Comparison of ENCODE assay signal across 19 cellular contexts in genomic region chr2:182949052-182949451, GRCh38.
DNase-seq lines count a peak whose midpoint lies in the region; ATAC-seq, FAIRE-seq and TF ChIP-seq lines count a peak whose summit lies in the region.
"Had no signal": no experiment of that assay in that cellular context is flagged by ENCODE, and none has a peak within 500 bp of the region (broad histone marks: within the 10 kb centered on the region; RNA-seq: fewer than 3 reads in every experiment).

No MANE protein-coding gene starts in this region.

- peaks cover 65% of the 10 kb centered on the region for H3K36me3 Mint-ChIP-seq in nephron progenitor cell (ENCODE audit: low read depth)
- H3K36me3 Mint-ChIP-seq in glutamatergic neuron (ENCODE audit: unreplicated experiment) = no peaks in the 10 kb centered on the region

- in situ Hi-C loops in K562 (cut with MboI) = no loop called here

- H3K4me3 ChIP-seq in K562 = no peak overlapping the region
- H3K4me3 ChIP-seq: gastroesophageal sphincter, SK-N-MC, upper lobe of right lung had no signal

- BruUV-seq in K562 (replicated peaks; lab: Mats Ljungman, UMichigan) = no TSS peak

- 0 out of 3 replicates have a peak, but pooled peaks cover 2% of the 10 kb centered on the region for H3K79me2 ChIP-seq in K562 (ENCODE audit: control insufficient read depth, insufficient read depth, low read length)

- H2AFZ ChIP-seq in K562 (ENCODE audit: low read depth, low read length) = no peak overlapping the region

- no peaks in the 10 kb centered on the region for H3K9me3 ChIP-seq in K562 (replicated peaks; ENCODE audit: control insufficient read depth, insufficient read depth, low read depth, low read length)
- H3K9me3 ChIP-seq: gastroesophageal sphincter, upper lobe of right lung had no signal

- intact Hi-C loops in K562 (cut with micrococcal nuclease) = no loop called here

- DNase-seq in K562 (ENCODE audit: extremely low read depth in 1 of 4, low spot score in 3 of 4) = peak in 1 of 4 experiments; percentile 14
- no peak for DNase-seq in nephron progenitor cell
- no peak for DNase-seq in NAMALWA (ENCODE audit: low spot score)
- DNase-seq in NCI-H526 (lab: John Stamatoyannopoulos, UW) = no peak
- no peak for DNase-seq in glutamatergic neuron
- DNase-seq: activated CD4-positive, alpha-beta T cell treated with anti-CD3 and anti-CD28 coated beads, Interleukin-2, amount 50 U/mL, for 48 hours; activated gamma-delta T cell; MV-4-11; NCI-H187; NCI-H2227 treated with DMSO at 0.1 percent for 48 hours; stimulated activated CD4-positive, alpha-beta T cell treated with anti-CD3 and anti-CD28 coated beads, Interleukin-12 subunit alpha, Interleukin-12 subunit beta, amount 100 ng/mL, for 4 hours; upper lobe of right lung had no signal

- H3K9me3 Mint-ChIP-seq in nephron progenitor cell = no peaks in the 10 kb centered on the region
- H3K9me3 Mint-ChIP-seq in glutamatergic neuron (ENCODE audit: unreplicated experiment) = no peaks in the 10 kb centered on the region
- H3K9me3 Mint-ChIP-seq: mesothelial cell of epicardium; T-helper 2 cell treated with Interferon-gamma antibody and Interleukin-4, amounts not matched to agents 5 μg/mL and 100 μg/mL, for 36 hours had no signal

- H3K27ac ChIP-seq in K562 (ENCODE audit: extremely low read depth, low read depth, low read length) = peak overlapping the region; percentile 92
- H3K27ac ChIP-seq: gastroesophageal sphincter, SK-N-MC, upper lobe of right lung had no signal

- H3K9me1 ChIP-seq in K562 (ENCODE audit: control insufficient read depth, insufficient read depth, low read length) = no peaks in the 10 kb centered on the region

- no peak for TF ChIP-seq EP300 in K562 (IDR thresholded peaks at IDR 0.05; ENCODE audit: low read length)

- H3K4me1 ChIP-seq in K562 (replicated peaks in 1 of 2; ENCODE audit: control insufficient read depth in 2 of 2, insufficient read depth in 2 of 2, low read length in 2 of 2) = peaks cover 4 to 17% of the 10 kb centered on the region in 2 experiments; a peak in 4 of 5 replicates
- H3K4me1 ChIP-seq: upper lobe of right lung had no signal

- TF ChIP-seq CTCF in K562 (IDR thresholded peaks at IDR 0.05 in 2 of 3, conservative IDR thresholded peaks at IDR 0.05 in 1 of 3; ENCODE audit: insufficient read depth in 2 of 3, low read depth in 1 of 3, low read length in 3 of 3) (no peak), nephron progenitor cell (IDR thresholded peaks at IDR 0.05) (no peak), glutamatergic neuron (IDR thresholded peaks at IDR 0.05; ENCODE audit: partially characterized antibody, unreplicated experiment) (no peak)

- TF ChIP-seq RAD21 in K562 (CRISPR knock-in tag; conservative IDR thresholded peaks at IDR 0.05 in 1 of 2, IDR thresholded peaks at IDR 0.05 in 1 of 2) = no peak

- peaks cover 71% of the 10 kb centered on the region for H3K36me3 ChIP-seq in K562 (ENCODE audit: control insufficient read depth, insufficient read depth, low read length)

- peak overlapping the region in 1 of 2 experiments; percentile 52; a peak in 2 of 4 replicates for H3K9ac ChIP-seq in K562 (ENCODE audit: insufficient read depth in 1 of 2, low read depth in 2 of 2, low read length in 2 of 2)

- FAIRE-seq in K562 (lab: Jason Lieb, UNC) = no peak

- H4K20me1 ChIP-seq in K562 (replicated peaks; ENCODE audit: control insufficient read depth, insufficient read depth, low read length) = no peaks in the 10 kb centered on the region

- no peaks in the 10 kb centered on the region for H3K27me3 ChIP-seq in K562 (ENCODE audit: control insufficient read depth in 2 of 2, insufficient read depth in 2 of 2, low read length in 2 of 2)
- H3K27me3 ChIP-seq: gastroesophageal sphincter, upper lobe of right lung had no signal

- 74% methylated on average over 4 of the region's 4 CpGs for WGBS in K562 (ENCODE audit: insufficient coverage, low coverage, missing lambda C conversion rate)

- CTCF ChIA-PET in K562 (lab: Yijun Ruan, JAX; ENCODE audit: low intra/inter-chr PET ratio) = no interaction called here

- ATAC-seq in GM18867 (IDR thresholded peaks at IDR 0.05; ENCODE audit: unreplicated experiment) (peak; percentile 58), HG02885 (IDR thresholded peaks at IDR 0.05; ENCODE audit: poor library complexity, unreplicated experiment) (peak; percentile 59), K562 (peak; percentile 65)
- ATAC-seq: gastroesophageal sphincter, upper lobe of right lung had no signal

- H3K27me3 Mint-ChIP-seq in nephron progenitor cell (ENCODE audit: low read depth, poor library complexity) (no peaks in the 10 kb centered on the region), glutamatergic neuron (ENCODE audit: unreplicated experiment) (no peaks in the 10 kb centered on the region)

- H3K27ac Mint-ChIP-seq in nephron progenitor cell (peak overlapping the region; percentile 1), glutamatergic neuron (ENCODE audit: unreplicated experiment) (no peak overlapping the region)
- H3K27ac Mint-ChIP-seq: B cell, mesothelial cell of epicardium had no signal

- H3K4me3 Mint-ChIP-seq in nephron progenitor cell (no peak overlapping the region), glutamatergic neuron (ENCODE audit: unreplicated experiment) (no peak overlapping the region)
- H3K4me3 Mint-ChIP-seq: B cell; mesothelial cell of epicardium; T-helper 2 cell treated with Interferon-gamma antibody and Interleukin-4, amounts not matched to agents 5 μg/mL and 100 μg/mL, for 36 hours had no signal

- POLR2A ChIA-PET in K562 (lab: Yijun Ruan, JAX) = interaction anchor here (1.0 to 2.4 kb wide), 6 partner anchors 7 to 131 kb away, joined by 3 to 11 read pairs (median 4); no protein-coding TSS in a partner anchor

- peaks cover 21% of the 10 kb centered on the region for H3K4me1 Mint-ChIP-seq in nephron progenitor cell
- H3K4me1 Mint-ChIP-seq in glutamatergic neuron (ENCODE audit: low read depth, unreplicated experiment) = peaks cover 2% of the 10 kb centered on the region
- H3K4me1 Mint-ChIP-seq: B cell had no signal

- no peak for TF ChIP-seq POLR2A in K562 (conservative IDR thresholded peaks at IDR 0.05)

- H3K4me2 ChIP-seq in K562 (ENCODE audit: insufficient read depth, low read length) = no peak overlapping the region

TF ChIP-seq in K562, 482 proteins besides CTCF, POLR2A, EP300 and RAD21 (continues in another document):
- TF ChIP-seq CBX2 (IDR thresholded peaks at IDR 0.05; ENCODE audit: insufficient read depth, low read length, poor library complexity, severe bottlenecking) = no peak
- TF ChIP-seq GATA2 (CRISPR knock-in tag; IDR thresholded peaks at IDR 0.05) = peak; percentile 45; the same call in 1 of the 2 replicates
- TF ChIP-seq THRAP3 (IDR thresholded peaks at IDR 0.05; ENCODE audit: borderline replicate concordance) = no peak
- TF ChIP-seq BCLAF1 (IDR thresholded peaks at IDR 0.05; ENCODE audit: borderline replicate concordance in 1 of 2, control insufficient read depth in 1 of 2, low read depth in 2 of 2, low read length in 1 of 2) = no peak
- no peak for TF ChIP-seq ZNF695 (CRISPR knock-in tag; IDR thresholded peaks at IDR 0.05)
- TF ChIP-seq ZHX1 (conservative IDR thresholded peaks at IDR 0.05; ENCODE audit: low read length) = no peak
- 0 out of 2 replicates have a peak, but pooled peaks have one; percentile 51 for TF ChIP-seq GTF2E2 (tag; IDR thresholded peaks at IDR 0.05)
- TF ChIP-seq ESRRB (CRISPR knock-in tag; IDR thresholded peaks at IDR 0.05; ENCODE audit: borderline replicate concordance) = no peak
- no peak for TF ChIP-seq FOXK2 (conservative IDR thresholded peaks at IDR 0.05 in 1 of 2, IDR thresholded peaks at IDR 0.05 in 1 of 2; ENCODE audit: low read depth in 2 of 2)
- no peak for TF ChIP-seq ZNF436 (CRISPR knock-in tag; IDR thresholded peaks at IDR 0.05)
- no peak for TF ChIP-seq KAT7 (CRISPR knock-in tag; IDR thresholded peaks at IDR 0.05; ENCODE audit: borderline replicate concordance)
- no peak for TF ChIP-seq HMGN3 (IDR thresholded peaks at IDR 0.05; ENCODE audit: borderline replicate concordance, extremely low read depth, insufficient read length, low read depth, low read length)
